ENCODE assay signal across 3 cellular contexts in the genomic region with DNA sequence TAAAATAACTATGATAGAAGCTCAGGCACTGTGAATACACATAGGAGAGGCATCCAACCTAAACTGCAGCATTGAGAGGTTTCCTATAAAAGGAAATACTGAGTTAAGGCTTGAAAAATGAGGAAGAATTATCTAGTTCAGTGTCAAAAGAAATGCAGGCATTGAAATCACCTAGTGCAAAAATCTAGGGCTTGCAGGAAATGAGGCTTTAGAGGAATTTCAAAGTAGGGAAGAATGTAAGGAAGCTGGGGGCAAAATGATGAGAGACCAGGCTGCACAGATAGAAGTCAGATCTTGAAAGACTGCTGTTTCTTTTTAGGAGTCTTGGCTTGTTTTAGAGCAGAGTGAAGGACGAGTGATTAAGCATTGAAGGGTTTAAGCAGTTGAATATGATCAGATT.
TF ChIP-seq lines count a peak whose summit lies in the region.

No MANE protein-coding gene starts in this region.

TF ChIP-seq in SK-N-SH treated with all-trans-retinoic acid at 6 μM for 48 hours, 23 proteins besides CTCF, POLR2A, EP300 and RAD21 (continues in another document):
- TF ChIP-seq, protein P1, sequence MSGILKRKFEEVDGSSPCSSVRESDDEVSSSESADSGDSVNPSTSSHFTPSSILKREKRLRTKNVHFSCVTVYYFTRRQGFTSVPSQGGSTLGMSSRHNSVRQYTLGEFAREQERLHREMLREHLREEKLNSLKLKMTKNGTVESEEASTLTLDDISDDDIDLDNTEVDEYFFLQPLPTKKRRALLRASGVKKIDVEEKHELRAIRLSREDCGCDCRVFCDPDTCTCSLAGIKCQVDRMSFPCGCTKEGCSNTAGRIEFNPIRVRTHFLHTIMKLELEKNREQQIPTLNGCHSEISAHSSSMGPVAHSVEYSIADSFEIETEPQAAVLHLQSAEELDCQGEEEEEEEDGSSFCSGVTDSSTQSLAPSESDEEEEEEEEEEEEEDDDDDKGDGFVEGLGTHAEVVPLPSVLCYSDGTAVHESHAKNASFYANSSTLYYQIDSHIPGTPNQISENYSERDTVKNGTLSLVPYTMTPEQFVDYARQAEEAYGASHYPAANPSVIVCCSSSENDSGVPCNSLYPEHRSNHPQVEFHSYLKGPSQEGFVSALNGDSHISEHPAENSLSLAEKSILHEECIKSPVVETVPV (CRISPR knock-in tag; IDR thresholded peaks at IDR 0.05) = no peak
- TF ChIP-seq, protein P2, sequence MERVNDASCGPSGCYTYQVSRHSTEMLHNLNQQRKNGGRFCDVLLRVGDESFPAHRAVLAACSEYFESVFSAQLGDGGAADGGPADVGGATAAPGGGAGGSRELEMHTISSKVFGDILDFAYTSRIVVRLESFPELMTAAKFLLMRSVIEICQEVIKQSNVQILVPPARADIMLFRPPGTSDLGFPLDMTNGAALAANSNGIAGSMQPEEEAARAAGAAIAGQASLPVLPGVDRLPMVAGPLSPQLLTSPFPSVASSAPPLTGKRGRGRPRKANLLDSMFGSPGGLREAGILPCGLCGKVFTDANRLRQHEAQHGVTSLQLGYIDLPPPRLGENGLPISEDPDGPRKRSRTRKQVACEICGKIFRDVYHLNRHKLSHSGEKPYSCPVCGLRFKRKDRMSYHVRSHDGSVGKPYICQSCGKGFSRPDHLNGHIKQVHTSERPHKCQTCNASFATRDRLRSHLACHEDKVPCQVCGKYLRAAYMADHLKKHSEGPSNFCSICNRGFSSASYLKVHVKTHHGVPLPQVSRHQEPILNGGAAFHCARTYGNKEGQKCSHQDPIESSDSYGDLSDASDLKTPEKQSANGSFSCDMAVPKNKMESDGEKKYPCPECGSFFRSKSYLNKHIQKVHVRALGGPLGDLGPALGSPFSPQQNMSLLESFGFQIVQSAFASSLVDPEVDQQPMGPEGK (CRISPR knock-in tag; IDR thresholded peaks at IDR 0.05; ENCODE audit: borderline replicate concordance) = no peak
- TF ChIP-seq ISL1 (CRISPR knock-in tag; IDR thresholded peaks at IDR 0.05) (no peak), RARB (CRISPR knock-in tag; IDR thresholded peaks at IDR 0.05) (no peak), ZC3H10 (CRISPR knock-in tag; IDR thresholded peaks at IDR 0.05) (no peak), ZNF8 (CRISPR knock-in tag; IDR thresholded peaks at IDR 0.05) (no peak), CSDC2 (CRISPR knock-in tag; IDR thresholded peaks at IDR 0.05) (no peak), ZFP30 (CRISPR knock-in tag; IDR thresholded peaks at IDR 0.05) (no peak), ZNF70 (CRISPR knock-in tag; IDR thresholded peaks at IDR 0.05) (no peak), TCF4 (CRISPR knock-in tag; IDR thresholded peaks at IDR 0.05; ENCODE audit: borderline replicate concordance) (no peak), ZFP3 (CRISPR knock-in tag; IDR thresholded peaks at IDR 0.05) (no peak), ZNF565 (CRISPR knock-in tag; conservative IDR thresholded peaks at IDR 0.05; ENCODE audit: low read depth) (no peak)
- TF ChIP-seq, protein P3, sequence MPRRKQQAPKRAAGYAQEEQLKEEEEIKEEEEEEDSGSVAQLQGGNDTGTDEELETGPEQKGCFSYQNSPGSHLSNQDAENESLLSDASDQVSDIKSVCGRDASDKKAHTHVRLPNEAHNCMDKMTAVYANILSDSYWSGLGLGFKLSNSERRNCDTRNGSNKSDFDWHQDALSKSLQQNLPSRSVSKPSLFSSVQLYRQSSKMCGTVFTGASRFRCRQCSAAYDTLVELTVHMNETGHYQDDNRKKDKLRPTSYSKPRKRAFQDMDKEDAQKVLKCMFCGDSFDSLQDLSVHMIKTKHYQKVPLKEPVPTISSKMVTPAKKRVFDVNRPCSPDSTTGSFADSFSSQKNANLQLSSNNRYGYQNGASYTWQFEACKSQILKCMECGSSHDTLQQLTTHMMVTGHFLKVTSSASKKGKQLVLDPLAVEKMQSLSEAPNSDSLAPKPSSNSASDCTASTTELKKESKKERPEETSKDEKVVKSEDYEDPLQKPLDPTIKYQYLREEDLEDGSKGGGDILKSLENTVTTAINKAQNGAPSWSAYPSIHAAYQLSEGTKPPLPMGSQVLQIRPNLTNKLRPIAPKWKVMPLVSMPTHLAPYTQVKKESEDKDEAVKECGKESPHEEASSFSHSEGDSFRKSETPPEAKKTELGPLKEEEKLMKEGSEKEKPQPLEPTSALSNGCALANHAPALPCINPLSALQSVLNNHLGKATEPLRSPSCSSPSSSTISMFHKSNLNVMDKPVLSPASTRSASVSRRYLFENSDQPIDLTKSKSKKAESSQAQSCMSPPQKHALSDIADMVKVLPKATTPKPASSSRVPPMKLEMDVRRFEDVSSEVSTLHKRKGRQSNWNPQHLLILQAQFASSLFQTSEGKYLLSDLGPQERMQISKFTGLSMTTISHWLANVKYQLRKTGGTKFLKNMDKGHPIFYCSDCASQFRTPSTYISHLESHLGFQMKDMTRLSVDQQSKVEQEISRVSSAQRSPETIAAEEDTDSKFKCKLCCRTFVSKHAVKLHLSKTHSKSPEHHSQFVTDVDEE (CRISPR knock-in tag; IDR thresholded peaks at IDR 0.05) = no peak

TF ChIP-seq in SK-N-SH, 30 proteins besides CTCF, POLR2A, EP300 and RAD21:
- TF ChIP-seq JUND (IDR thresholded peaks at IDR 0.05) = no peak
- no peak for TF ChIP-seq RXRA (IDR thresholded peaks at IDR 0.05; ENCODE audit: borderline replicate concordance, low read depth)
- TF ChIP-seq EZH2phosphoT487 (IDR thresholded peaks at IDR 0.05; ENCODE audit: borderline replicate concordance, low read depth) = no peak
- TF ChIP-seq GATA2 (CRISPR knock-in tag; IDR thresholded peaks at IDR 0.05) = no peak
- no peak for TF ChIP-seq SMC3 (IDR thresholded peaks at IDR 0.05; ENCODE audit: low read depth, low read length)
- TF ChIP-seq, protein P4, sequence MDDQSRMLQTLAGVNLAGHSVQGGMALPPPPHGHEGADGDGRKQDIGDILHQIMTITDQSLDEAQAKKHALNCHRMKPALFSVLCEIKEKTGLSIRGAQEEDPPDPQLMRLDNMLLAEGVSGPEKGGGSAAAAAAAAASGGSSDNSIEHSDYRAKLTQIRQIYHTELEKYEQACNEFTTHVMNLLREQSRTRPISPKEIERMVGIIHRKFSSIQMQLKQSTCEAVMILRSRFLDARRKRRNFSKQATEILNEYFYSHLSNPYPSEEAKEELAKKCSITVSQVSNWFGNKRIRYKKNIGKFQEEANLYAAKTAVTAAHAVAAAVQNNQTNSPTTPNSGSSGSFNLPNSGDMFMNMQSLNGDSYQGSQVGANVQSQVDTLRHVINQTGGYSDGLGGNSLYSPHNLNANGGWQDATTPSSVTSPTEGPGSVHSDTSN (IDR thresholded peaks at IDR 0.05) = no peak
- no peak for TF ChIP-seq ELF1 (IDR thresholded peaks at IDR 0.05)
- TF ChIP-seq FOXJ3 (CRISPR knock-in tag; IDR thresholded peaks at IDR 0.05) = no peak
- TF ChIP-seq, protein P5, sequence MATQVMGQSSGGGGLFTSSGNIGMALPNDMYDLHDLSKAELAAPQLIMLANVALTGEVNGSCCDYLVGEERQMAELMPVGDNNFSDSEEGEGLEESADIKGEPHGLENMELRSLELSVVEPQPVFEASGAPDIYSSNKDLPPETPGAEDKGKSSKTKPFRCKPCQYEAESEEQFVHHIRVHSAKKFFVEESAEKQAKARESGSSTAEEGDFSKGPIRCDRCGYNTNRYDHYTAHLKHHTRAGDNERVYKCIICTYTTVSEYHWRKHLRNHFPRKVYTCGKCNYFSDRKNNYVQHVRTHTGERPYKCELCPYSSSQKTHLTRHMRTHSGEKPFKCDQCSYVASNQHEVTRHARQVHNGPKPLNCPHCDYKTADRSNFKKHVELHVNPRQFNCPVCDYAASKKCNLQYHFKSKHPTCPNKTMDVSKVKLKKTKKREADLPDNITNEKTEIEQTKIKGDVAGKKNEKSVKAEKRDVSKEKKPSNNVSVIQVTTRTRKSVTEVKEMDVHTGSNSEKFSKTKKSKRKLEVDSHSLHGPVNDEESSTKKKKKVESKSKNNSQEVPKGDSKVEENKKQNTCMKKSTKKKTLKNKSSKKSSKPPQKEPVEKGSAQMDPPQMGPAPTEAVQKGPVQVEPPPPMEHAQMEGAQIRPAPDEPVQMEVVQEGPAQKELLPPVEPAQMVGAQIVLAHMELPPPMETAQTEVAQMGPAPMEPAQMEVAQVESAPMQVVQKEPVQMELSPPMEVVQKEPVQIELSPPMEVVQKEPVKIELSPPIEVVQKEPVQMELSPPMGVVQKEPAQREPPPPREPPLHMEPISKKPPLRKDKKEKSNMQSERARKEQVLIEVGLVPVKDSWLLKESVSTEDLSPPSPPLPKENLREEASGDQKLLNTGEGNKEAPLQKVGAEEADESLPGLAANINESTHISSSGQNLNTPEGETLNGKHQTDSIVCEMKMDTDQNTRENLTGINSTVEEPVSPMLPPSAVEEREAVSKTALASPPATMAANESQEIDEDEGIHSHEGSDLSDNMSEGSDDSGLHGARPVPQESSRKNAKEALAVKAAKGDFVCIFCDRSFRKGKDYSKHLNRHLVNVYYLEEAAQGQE (IDR thresholded peaks at IDR 0.05; ENCODE audit: low read depth, low read length) = no peak
- TF ChIP-seq YY1 (IDR thresholded peaks at IDR 0.05; ENCODE audit: low read depth) = no peak
- TF ChIP-seq TCF12 (IDR thresholded peaks at IDR 0.05) = no peak
- no peak for TF ChIP-seq CHD2 (IDR thresholded peaks at IDR 0.05; ENCODE audit: low read length, partially characterized antibody)

TF ChIP-seq in endothelial cell of umbilical vein, 7 proteins besides CTCF, POLR2A, EP300 and RAD21:
- TF ChIP-seq GATA2 (IDR thresholded peaks at IDR 0.05; ENCODE audit: insufficient read depth, insufficient read length, low read depth, low read length) = no peak
- no peak for TF ChIP-seq EZH2 (IDR thresholded peaks at IDR 0.05; ENCODE audit: borderline replicate concordance, low read depth, low read length, severe bottlenecking)
- TF ChIP-seq FOS (IDR thresholded peaks at IDR 0.05; ENCODE audit: borderline replicate concordance, insufficient read depth, low read length) = no peak
- TF ChIP-seq JUN (IDR thresholded peaks at IDR 0.05; ENCODE audit: borderline replicate concordance, insufficient read depth, insufficient read length, low read depth) = no peak
- TF ChIP-seq, protein P6, sequence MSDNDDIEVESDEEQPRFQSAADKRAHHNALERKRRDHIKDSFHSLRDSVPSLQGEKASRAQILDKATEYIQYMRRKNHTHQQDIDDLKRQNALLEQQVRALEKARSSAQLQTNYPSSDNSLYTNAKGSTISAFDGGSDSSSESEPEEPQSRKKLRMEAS (IDR thresholded peaks at IDR 0.05; ENCODE audit: insufficient read depth, insufficient read length) = no peak
- no peak for TF ChIP-seq POLR2AphosphoS5 (IDR thresholded peaks at IDR 0.05; ENCODE audit: insufficient read depth, low read depth, low read length)
- no peak for TF ChIP-seq MYC (IDR thresholded peaks at IDR 0.05; ENCODE audit: low read depth, low read length)
